21 cellular contexts compared by ENCODE assay signal in the genomic region with DNA sequence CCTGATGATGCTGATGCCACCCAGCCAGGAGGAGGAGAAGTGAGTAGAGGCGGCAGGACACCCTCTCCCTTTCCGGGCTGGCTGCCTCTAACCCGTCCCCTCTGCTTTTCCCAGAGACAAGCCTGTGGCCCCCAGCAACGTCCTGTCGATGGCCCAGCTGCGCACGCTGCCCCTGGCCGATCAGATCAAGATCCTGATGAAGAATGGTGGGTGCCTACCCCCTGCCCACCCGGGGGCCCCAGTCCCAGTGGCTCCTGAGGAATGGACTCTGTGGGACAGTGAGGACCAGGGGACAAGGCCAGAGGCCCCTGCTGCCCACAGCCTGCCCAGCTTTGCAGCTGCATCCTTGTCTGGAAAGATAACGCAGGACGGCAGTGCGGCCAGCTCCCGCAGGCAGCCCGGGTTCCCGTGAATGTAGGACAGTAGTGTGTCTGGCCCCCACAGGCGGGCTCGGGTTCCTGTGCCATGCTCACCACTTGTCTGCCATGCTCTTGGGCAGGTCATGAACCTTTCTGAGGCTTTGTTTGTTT. TPM values are rescaled to one million over a fixed set of nuclear protein-coding genes. Genes with fewer than 3 reads are reported as not detected.
DNase-seq lines count a peak whose midpoint lies in the region; ATAC-seq and TF ChIP-seq lines count a peak whose summit lies in the region.
"Had no signal": no experiment of that assay in that cellular context is flagged by ENCODE, and none has a peak within 500 bp of the region (broad histone marks: within the 10 kb centered on the region; RNA-seq: fewer than 3 reads in every experiment).

No MANE protein-coding gene starts in this region.

- H2AFZ ChIP-seq in OCI-LY7 (ENCODE audit: low read length) = no peak overlapping the region

- CTCF ChIA-PET in RWPE1 (lab: Yijun Ruan, JAX) (no interaction called here), OCI-LY7 (lab: Charles Lee; ENCODE audit: unreplicated experiment) (no interaction called here)

- H3K9me3 Mint-ChIP-seq in activated T-cell treated with anti-CD3 and anti-CD28 coated beads, Interleukin-2, amount 50 U/mL, for 24 hours = no peaks in the 10 kb centered on the region
- H3K9me3 Mint-ChIP-seq in activated T-cell treated with anti-CD3 and anti-CD28 coated beads, Interleukin-2, amount 50 U/mL, for 72 hours = no peaks in the 10 kb centered on the region
- H3K9me3 Mint-ChIP-seq in endothelial cell (ENCODE audit: unreplicated experiment) (no peaks in the 10 kb centered on the region), progenitor cell of endocrine pancreas (ENCODE audit: low read depth) (no peaks in the 10 kb centered on the region)
- H3K9me3 Mint-ChIP-seq: activated T-helper 1 cell treated with anti-CD3 and anti-CD28 coated beads, Interleukin-12 subunit alpha, Interleukin-12 subunit beta, Interleukin-2, Interleukin-4 antibody, amounts not matched to agents 30 ng/mL and 10 ng/mL and 1 ng/mL, durations not matched to agents 14 hours and 24 hours and 36 hours; immature natural killer cell; type B pancreatic cell had no signal

- no peak overlapping the region for H3K4me3 Mint-ChIP-seq in activated T-cell treated with anti-CD3 and anti-CD28 coated beads, Interleukin-2, amount 50 U/mL, for 24 hours
- H3K4me3 Mint-ChIP-seq in activated T-cell treated with anti-CD3 and anti-CD28 coated beads, Interleukin-2, amount 50 U/mL, for 72 hours = no peak overlapping the region
- H3K4me3 Mint-ChIP-seq in endothelial cell (ENCODE audit: unreplicated experiment) (no peak overlapping the region), progenitor cell of endocrine pancreas (ENCODE audit: low read depth) (no peak overlapping the region)
- H3K4me3 Mint-ChIP-seq: activated T-helper 1 cell treated with anti-CD3 and anti-CD28 coated beads, Interleukin-12 subunit alpha, Interleukin-12 subunit beta, Interleukin-2, Interleukin-4 antibody, amounts not matched to agents 30 ng/mL and 10 ng/mL and 1 ng/mL, durations not matched to agents 14 hours and 24 hours and 36 hours; immature natural killer cell; type B pancreatic cell had no signal

- no peak for TF ChIP-seq CTCF in RWPE1 (conservative IDR thresholded peaks at IDR 0.05; ENCODE audit: low read depth)
- no peak for TF ChIP-seq CTCF in endothelial cell (IDR thresholded peaks at IDR 0.05; ENCODE audit: unreplicated experiment)
- no peak for TF ChIP-seq CTCF in progenitor cell of endocrine pancreas (IDR thresholded peaks at IDR 0.05; ENCODE audit: unreplicated experiment)
- TF ChIP-seq CTCF in OCI-LY7 (conservative IDR thresholded peaks at IDR 0.05; ENCODE audit: low read length) = no peak

- no peaks in the 10 kb centered on the region for H3K9me2 ChIP-seq in OCI-LY7 (ENCODE audit: insufficient read depth, low read length)

- H3K36me3 Mint-ChIP-seq in activated T-cell treated with anti-CD3 and anti-CD28 coated beads, Interleukin-2, amount 50 U/mL, for 24 hours (ENCODE audit: low read depth) = peaks cover 91% of the 10 kb centered on the region
- H3K36me3 Mint-ChIP-seq in activated T-cell treated with anti-CD3 and anti-CD28 coated beads, Interleukin-2, amount 50 U/mL, for 72 hours (ENCODE audit: insufficient read depth in 2 of 2) = peaks cover 4 to 17% of the 10 kb centered on the region in 2 donors
- H3K36me3 Mint-ChIP-seq in endothelial cell (ENCODE audit: low read depth, unreplicated experiment) = peaks cover 27% of the 10 kb centered on the region
- H3K36me3 Mint-ChIP-seq in progenitor cell of endocrine pancreas (ENCODE audit: insufficient read depth) = peaks cover 14% of the 10 kb centered on the region

- no TSS peak for BruUV-seq in OCI-LY7 (replicated peaks; lab: Mats Ljungman, UMichigan)

- H3K27ac ChIP-seq in RWPE1 (peak overlapping the region; percentile 10; the same call in 1 of the 2 replicates), OCI-LY7 (ENCODE audit: low read depth, low read length, poor library complexity, severe bottlenecking) (no peak overlapping the region)
- H3K27ac ChIP-seq: BLaER1, left lung, skin epidermis had no signal

- no peak overlapping the region for H3K4me3 ChIP-seq in OCI-LY7 (ENCODE audit: low read depth, low read length, poor library complexity, severe bottlenecking)
- H3K4me3 ChIP-seq: BLaER1, HAP-1, left lung, skin epidermis had no signal

- intact Hi-C loops in OCI-LY7 (cut with micrococcal nuclease; ENCODE audit: unreplicated experiment) = no loop called here

- H3K4me1 ChIP-seq in OCI-LY7 (ENCODE audit: insufficient read depth, low read length, poor library complexity, severe bottlenecking) = no peaks in the 10 kb centered on the region
- H3K4me1 ChIP-seq: BLaER1, Caco-2, HAP-1 had no signal

- POLR2A ChIA-PET in RWPE1 (lab: Yijun Ruan, JAX; ENCODE audit: low non-redundant PET) = no interaction called here
- POLR2A ChIA-PET in OCI-LY7 (lab: Charles Lee) = no interaction called here

- H3K4me2 ChIP-seq in OCI-LY7 (ENCODE audit: low read length) = no peak overlapping the region
- H3K4me2 ChIP-seq: BLaER1 had no signal

- no peaks in the 10 kb centered on the region for H3K27me3 Mint-ChIP-seq in activated T-cell treated with anti-CD3 and anti-CD28 coated beads, Interleukin-2, amount 50 U/mL, for 24 hours
- H3K27me3 Mint-ChIP-seq in activated T-cell treated with anti-CD3 and anti-CD28 coated beads, Interleukin-2, amount 50 U/mL, for 72 hours (ENCODE audit: low read depth) = no peaks in the 10 kb centered on the region
- peaks cover 4% of the 10 kb centered on the region for H3K27me3 Mint-ChIP-seq in endothelial cell (ENCODE audit: unreplicated experiment)
- no peaks in the 10 kb centered on the region for H3K27me3 Mint-ChIP-seq in progenitor cell of endocrine pancreas
- H3K27me3 Mint-ChIP-seq: type B pancreatic cell had no signal

- H3K36me3 ChIP-seq in OCI-LY7 (ENCODE audit: insufficient read depth, low read length) = peaks cover 93% of the 10 kb centered on the region

- peaks cover 11% of the 10 kb centered on the region for H3K4me1 Mint-ChIP-seq in activated T-cell treated with anti-CD3 and anti-CD28 coated beads, Interleukin-2, amount 50 U/mL, for 24 hours (ENCODE audit: low read depth)
- no peaks in the 10 kb centered on the region for H3K4me1 Mint-ChIP-seq in activated T-cell treated with anti-CD3 and anti-CD28 coated beads, Interleukin-2, amount 50 U/mL, for 72 hours (ENCODE audit: low read depth)
- H3K4me1 Mint-ChIP-seq in endothelial cell (ENCODE audit: unreplicated experiment) (no peaks in the 10 kb centered on the region), progenitor cell of endocrine pancreas (ENCODE audit: low read depth) (peaks cover 3% of the 10 kb centered on the region)

- H3K79me2 ChIP-seq in OCI-LY7 (ENCODE audit: insufficient read depth, low read depth, low read length) = no peaks in the 10 kb centered on the region

- peak overlapping the region; percentile 19 for H3K27ac Mint-ChIP-seq in activated T-cell treated with anti-CD3 and anti-CD28 coated beads, Interleukin-2, amount 50 U/mL, for 24 hours
- no peak overlapping the region for H3K27ac Mint-ChIP-seq in activated T-cell treated with anti-CD3 and anti-CD28 coated beads, Interleukin-2, amount 50 U/mL, for 72 hours
- H3K27ac Mint-ChIP-seq in endothelial cell (ENCODE audit: unreplicated experiment) (peak overlapping the region; percentile 44), progenitor cell of endocrine pancreas (peak overlapping the region; percentile 73)
- H3K27ac Mint-ChIP-seq: activated T-helper 1 cell treated with anti-CD3 and anti-CD28 coated beads, Interleukin-12 subunit alpha, Interleukin-12 subunit beta, Interleukin-2, Interleukin-4 antibody, amounts not matched to agents 30 ng/mL and 10 ng/mL and 1 ng/mL, durations not matched to agents 14 hours and 24 hours and 36 hours; type B pancreatic cell had no signal

- H3K9me3 ChIP-seq in OCI-LY7 (ENCODE audit: low read length) = no peaks in the 10 kb centered on the region
- H3K9me3 ChIP-seq: BLaER1, Caco-2, HAP-1, left lung had no signal

- peak; percentile 30 for DNase-seq in activated T-cell treated with anti-CD3 and anti-CD28 coated beads, Interleukin-2, amount 50 U/mL, for 24 hours
- no peak for DNase-seq in activated T-cell treated with anti-CD3 and anti-CD28 coated beads, Interleukin-2, amount 50 U/mL, for 72 hours
- DNase-seq in RWPE1 (ENCODE audit: low spot score) = no peak
- DNase-seq in endothelial cell (ENCODE audit: low spot score) = no peak
- no peak for DNase-seq in progenitor cell of endocrine pancreas (ENCODE audit: low spot score, unreplicated experiment)
- DNase-seq in OCI-LY7 (ENCODE audit: low spot score) = no peak
- no peak for DNase-seq in DMS153 treated with DMSO at 0.1 percent for 48 hours (lab: John Stamatoyannopoulos, UW; ENCODE audit: unreplicated experiment)
- DNase-seq: Caco-2; caudate nucleus; hypothalamus; immature natural killer cell; IMR-90; left lung; NCI-H526; stimulated activated CD4-positive, alpha-beta T cell treated with anti-CD3 and anti-CD28 coated beads, Interleukin-1b, Interleukin-23, amount 100 ng/mL, for 48 hours; stimulated activated CD8-positive, alpha-beta memory T cell treated with anti-CD3 and anti-CD28 coated beads, Interleukin-4, amount 100 ng/mL, for 48 hours had no signal

- H4K20me1 ChIP-seq in OCI-LY7 (ENCODE audit: insufficient read depth, low read length) = 0 out of 2 replicates have a peak, but pooled peaks cover 3% of the 10 kb centered on the region

- ATAC-seq in activated T-cell treated with anti-CD3 and anti-CD28 coated beads, Interleukin-2, amount 50 U/mL, for 72 hours (replicated peaks in 1 of 2) = no peak
- ATAC-seq: left lung had no signal

RNA-seq across cellular contexts. Expression of gene POLR3E, which starts 19.9 kb away (rescaled TPM):
- total RNA-seq in activated T-cell treated with anti-CD3 and anti-CD28 coated beads, Interleukin-2, amount 50 U/mL, for 72 hours = 10 to 100 TPM; 57.5 to 59.5 TPM
- 47.3 TPM for total RNA-seq in endothelial cell (ENCODE audit: unreplicated experiment)
- 65.0 and 69.6 TPM in 2 replicates for total RNA-seq in progenitor cell of endocrine pancreas
- 71.1 and 74.5 TPM in 2 replicates for total RNA-seq in OCI-LY7 (2014; rRNA removed; shearing (Covaris generic))
- 103 and 107 TPM in 2 replicates for total RNA-seq in OCI-LY7 (2022)

RNA-seq across cellular contexts. Expression of gene CDR2, which starts 57.4 kb away (rescaled TPM):
- total RNA-seq in activated T-cell treated with anti-CD3 and anti-CD28 coated beads, Interleukin-2, amount 50 U/mL, for 72 hours = 10 to 100 TPM; 50.0 to 57.2 TPM
- total RNA-seq in endothelial cell (ENCODE audit: unreplicated experiment) (26.3 TPM), progenitor cell of endocrine pancreas (16.6 and 17.7 TPM in 2 replicates), OCI-LY7 (2022) (38.3 and 44.0 TPM in 2 replicates)
- total RNA-seq in OCI-LY7 (2014; rRNA removed; shearing (Covaris generic)) = 33.0 and 62.5 TPM in 2 replicates
